Comparison of ENCODE assay signal across 12 cellular contexts in the genomic region with DNA sequence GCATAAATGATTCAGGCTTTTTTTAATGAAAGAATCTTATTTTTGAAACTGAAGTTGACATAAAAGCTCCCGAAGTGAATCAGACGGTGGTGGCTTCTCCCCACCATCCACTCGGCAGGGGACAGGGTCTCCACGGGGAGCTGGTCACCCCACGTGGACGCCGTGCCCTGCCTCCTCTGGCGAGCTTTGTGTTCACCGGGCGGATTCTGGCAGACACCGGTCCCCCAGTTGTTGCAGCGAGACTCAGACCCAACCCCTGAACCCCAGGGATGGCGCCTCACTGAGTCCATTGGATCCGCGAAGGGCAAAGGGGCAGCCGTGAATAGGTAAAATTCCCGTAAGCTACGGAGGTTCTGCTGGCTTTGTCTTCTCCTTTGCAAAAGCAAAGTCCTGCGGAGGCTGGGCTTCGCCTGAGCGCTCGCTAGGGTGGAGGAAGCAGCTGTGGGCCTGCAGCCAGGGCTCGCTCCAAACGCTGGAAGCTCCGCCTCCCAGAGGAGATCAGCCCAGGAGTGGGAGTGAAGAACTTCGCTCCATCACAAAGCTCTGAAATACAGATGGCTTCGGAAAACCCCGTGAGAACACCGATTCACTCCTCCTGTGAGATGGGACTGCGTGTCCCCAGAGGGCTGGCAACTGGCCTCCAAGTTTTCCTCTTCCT. TPM values are rescaled to one million over a fixed set of nuclear protein-coding genes. Genes with fewer than 3 reads are reported as not detected.
DNase-seq lines count a peak whose midpoint lies in the region; ATAC-seq, FAIRE-seq and TF ChIP-seq lines count a peak whose summit lies in the region.
"Had no signal": no experiment of that assay in that cellular context is flagged by ENCODE, and none has a peak within 500 bp of the region (broad histone marks: within the 10 kb centered on the region; RNA-seq: fewer than 3 reads in every experiment).

No MANE protein-coding gene starts in this region.

- TF ChIP-seq RAD21 in HepG2 (CRISPR knock-in tag; IDR thresholded peaks at IDR 0.05), result no peak

- peaks cover 1 to 5% of the 10 kb centered on the region in 2 experiments; a peak in 3 of 5 replicates for H3K36me3 ChIP-seq in HepG2 (replicated peaks in 1 of 2; ENCODE audit: control insufficient read depth in 1 of 2, insufficient read depth in 2 of 2, low read length in 2 of 2)
- no peaks in the 10 kb centered on the region for H3K36me3 ChIP-seq in upper lobe of left lung

- H3K79me2 ChIP-seq in HepG2 (ENCODE audit: insufficient read depth, low read length), result peaks cover 13% of the 10 kb centered on the region

- no peaks in the 10 kb centered on the region for H3K9me3 ChIP-seq in HepG2 (ENCODE audit: low read length)
- H3K9me3 ChIP-seq in upper lobe of left lung, result no peaks in the 10 kb centered on the region

- H3K4me3 ChIP-seq in cardiac fibroblast (replicated peaks in 1 of 2; ENCODE audit: low read depth in 2 of 2, low read length in 2 of 2) (no peak overlapping the region), HepG2 (replicated peaks in 1 of 3; ENCODE audit: insufficient read depth in 1 of 3, low read depth in 2 of 3, low read length in 3 of 3) (no peak overlapping the region), upper lobe of left lung (peak overlapping the region in 3 of 4 donors; percentile 16 to 34 (median 21))

- POLR2A ChIA-PET in HepG2 (lab: Yijun Ruan, JAX), result interaction anchor here (1.0 kb wide), 1 partner anchor 32 kb away, joined by 4 read pairs; no protein-coding TSS in a partner anchor

- H3K4me2 ChIP-seq in HepG2 (ENCODE audit: low read depth, low read length), result no peak overlapping the region

- CTCF ChIA-PET in HepG2 (lab: Yijun Ruan, JAX; ENCODE audit: low intra/inter-chr PET ratio, low total read pairs), result no interaction called here

- TF ChIP-seq POLR2A in HepG2 (IDR thresholded peaks at IDR 0.05; ENCODE audit: insufficient read depth in 1 of 2, low read depth in 2 of 2, low read length in 2 of 2) (no peak), upper lobe of left lung (IDR thresholded peaks at IDR 0.05) (no peak)

- TF ChIP-seq EP300 in HepG2 (IDR thresholded peaks at IDR 0.05; ENCODE audit: low read depth in 2 of 2, low read length in 2 of 2) (no peak), HepG2 (CRISPR knock-in tag; IDR thresholded peaks at IDR 0.05; ENCODE audit: borderline replicate concordance) (no peak), upper lobe of left lung (IDR thresholded peaks at IDR 0.05) (no peak)

- no peak for ATAC-seq in HepG2
- peak in 1 of 2 donors; percentile 72 for ATAC-seq in upper lobe of left lung (ENCODE audit: low FRiP score in 2 of 2)
- no peak for ATAC-seq in GM19455 (IDR thresholded peaks at IDR 0.05; ENCODE audit: unreplicated experiment)
- no peak for ATAC-seq in GM19328 (IDR thresholded peaks at IDR 0.05; ENCODE audit: unreplicated experiment)
- no peak for ATAC-seq in GM19351 (IDR thresholded peaks at IDR 0.05; ENCODE audit: unreplicated experiment)

- FAIRE-seq in HepG2 (lab: Jason Lieb, UNC), result no peak
- FAIRE-seq: endothelial cell of umbilical vein had no signal

- peak; percentile 26 for DNase-seq in NCI-H345 (lab: John Stamatoyannopoulos, UW)
- no peak for DNase-seq in NCI-H345 treated with DMSO at 0.1 percent for 48 hours (lab: John Stamatoyannopoulos, UW; ENCODE audit: unreplicated experiment)
- peak; percentile 33 to 48 for DNase-seq in cardiac fibroblast (ENCODE audit: low read depth in 2 of 2)
- DNase-seq in HepG2 (ENCODE audit: low spot score), result no peak
- DNase-seq in upper lobe of left lung, result peak in 1 of 2 donors; percentile 74
- DNase-seq: activated CD4-positive, alpha-beta T cell treated with anti-CD3 and anti-CD28 coated beads for 1 hour; activated naive CD4-positive, alpha-beta T cell treated with anti-CD3 and anti-CD28 coated beads, Interleukin-2, amount 10 ng/mL, durations not matched to agents 7 days and 5 days; islet precursor cell had no signal

- no peak overlapping the region for H2AFZ ChIP-seq in HepG2 (ENCODE audit: low read length)

- no peak for TF ChIP-seq CTCF in cardiac fibroblast (IDR thresholded peaks at IDR 0.05; ENCODE audit: low read depth, low read length)
- no peak for TF ChIP-seq CTCF in HepG2 (CRISPR knock-in tag; IDR thresholded peaks at IDR 0.05)
- TF ChIP-seq CTCF in upper lobe of left lung (IDR thresholded peaks at IDR 0.05), result no peak

- in situ Hi-C loops in HepG2 (cut with HindIII; ENCODE audit: extremely low pct_ligation_motif_present, low pct_unique_long_range_greater_than_20kb), result no loop called here

- peaks cover 61% of the 10 kb centered on the region for H4K20me1 ChIP-seq in HepG2 (ENCODE audit: insufficient read depth, low read length)

- no peak overlapping the region for H3K9ac ChIP-seq in HepG2 (ENCODE audit: insufficient read depth, low read depth, low read length)

- intact Hi-C loops in HepG2 (cut with micrococcal nuclease; ENCODE audit: unreplicated experiment), result no loop called here

- H3K4me1 ChIP-seq in HepG2 (ENCODE audit: insufficient read depth, low read length), result no peaks in the 10 kb centered on the region
- H3K4me1 ChIP-seq in upper lobe of left lung, result peaks cover 0 to 12% (median 3%) of the 10 kb centered on the region in 4 donors

- BruUV-seq in HepG2 (replicated peaks; lab: Mats Ljungman, UMichigan), result no TSS peak

- H3K27me3 ChIP-seq in HepG2 (ENCODE audit: control insufficient read depth in 1 of 2, insufficient read depth in 2 of 2, low read length in 2 of 2) (no peaks in the 10 kb centered on the region), upper lobe of left lung (no peaks in the 10 kb centered on the region)

- H3K27ac ChIP-seq in HepG2 (ENCODE audit: extremely low read length, insufficient read depth, low read length), result no peak overlapping the region
- no peak overlapping the region for H3K27ac ChIP-seq in upper lobe of left lung

- 95% methylated on average over 26 of the region's 30 CpGs for WGBS in HepG2 (ENCODE audit: low lambda C conversion rate)
- 33 to 41% methylated on average over 24 to 30 of the region's 30 CpGs for WGBS in upper lobe of left lung, 2 donors

TF ChIP-seq in HepG2, 621 proteins besides CTCF, POLR2A, EP300 and RAD21:
- no peak for TF ChIP-seq PHF8 (CRISPR knock-in tag; IDR thresholded peaks at IDR 0.05)
- TF ChIP-seq, protein P1, sequence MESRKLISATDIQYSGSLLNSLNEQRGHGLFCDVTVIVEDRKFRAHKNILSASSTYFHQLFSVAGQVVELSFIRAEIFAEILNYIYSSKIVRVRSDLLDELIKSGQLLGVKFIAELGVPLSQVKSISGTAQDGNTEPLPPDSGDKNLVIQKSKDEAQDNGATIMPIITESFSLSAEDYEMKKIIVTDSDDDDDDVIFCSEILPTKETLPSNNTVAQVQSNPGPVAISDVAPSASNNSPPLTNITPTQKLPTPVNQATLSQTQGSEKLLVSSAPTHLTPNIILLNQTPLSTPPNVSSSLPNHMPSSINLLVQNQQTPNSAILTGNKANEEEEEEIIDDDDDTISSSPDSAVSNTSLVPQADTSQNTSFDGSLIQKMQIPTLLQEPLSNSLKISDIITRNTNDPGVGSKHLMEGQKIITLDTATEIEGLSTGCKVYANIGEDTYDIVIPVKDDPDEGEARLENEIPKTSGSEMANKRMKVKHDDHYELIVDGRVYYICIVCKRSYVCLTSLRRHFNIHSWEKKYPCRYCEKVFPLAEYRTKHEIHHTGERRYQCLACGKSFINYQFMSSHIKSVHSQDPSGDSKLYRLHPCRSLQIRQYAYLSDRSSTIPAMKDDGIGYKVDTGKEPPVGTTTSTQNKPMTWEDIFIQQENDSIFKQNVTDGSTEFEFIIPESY (CRISPR knock-in tag; IDR thresholded peaks at IDR 0.05), result 0 out of 2 replicates have a peak, but pooled peaks have one; percentile 34

RNA-seq across cellular contexts. Expression of a gene that starts 38.3 kb away (rescaled TPM):
- 1.7 and 2.5 TPM in 2 replicates for total RNA-seq in HepG2 (2016; rRNA removed; fragmentation: Illumina TruSeq; extraction: Trizol)
- 0.88 and 1.4 TPM in 2 replicates for total RNA-seq in HepG2 (2016; cell fraction: cytosol; rRNA removed; fragmentation: Illumina TruSeq; extraction: Trizol; ENCODE audit: low read depth)
- 1.4 and 2.6 TPM in 2 replicates for total RNA-seq in HepG2 (2016; cell fraction: insoluble cytoplasmic fraction; rRNA removed; fragmentation: Illumina TruSeq; extraction: Trizol)
- total RNA-seq in HepG2 (2016; cell fraction: membrane; rRNA removed; fragmentation: Illumina TruSeq; extraction: Trizol), result 2.3 TPM in 2 replicates
- total RNA-seq in HepG2 (2016; cell fraction: nucleus; rRNA removed; fragmentation: Illumina TruSeq; extraction: Trizol), result 3.7 and 5.0 TPM in 2 replicates
- 24.2 and 50.0 TPM in 2 replicates for polyA plus RNA-seq in HepG2 (2011; rRNA removed)
- polyA plus RNA-seq in HepG2 (2011; cell fraction: cytosol; rRNA removed), result 42.2 and 59.6 TPM in 2 replicates
- polyA plus RNA-seq in HepG2 (2011; cell fraction: nucleus; rRNA removed), result 73.6 and 81.5 TPM in 2 replicates
- polyA plus RNA-seq in HepG2 (2012), result 49.0 and 72.5 TPM in 2 replicates
- 0.94 and 1.3 TPM in 2 replicates for polyA plus RNA-seq in HepG2 (2016; cell fraction: cytosol; fragmentation: Illumina TruSeq; extraction: Trizol; ENCODE audit: low read depth)
- 2.5 TPM in 2 replicates for polyA plus RNA-seq in HepG2 (2016; cell fraction: insoluble cytoplasmic fraction; fragmentation: Illumina TruSeq; extraction: Trizol; ENCODE audit: low read depth)
- 1.7 and 2.2 TPM in 2 replicates for polyA plus RNA-seq in HepG2 (2016; cell fraction: membrane; fragmentation: Illumina TruSeq; extraction: Trizol; ENCODE audit: low read depth)
- polyA plus RNA-seq in HepG2 (2016; cell fraction: nucleus; fragmentation: Illumina TruSeq; extraction: Trizol; ENCODE audit: insufficient read depth, low read depth), result 3.0 and 5.1 TPM in 2 replicates
- polyA minus RNA-seq in HepG2 (2011; rRNA and poly(A)+ RNA removed; ENCODE audit: low replicate concordance), result 35.1 TPM in 1 of 2 replicates, not detected in the other
- polyA minus RNA-seq in HepG2 (2011; cell fraction: cytosol; rRNA and poly(A)+ RNA removed), result 18.6 and 43.5 TPM in 2 replicates
- 33.3 and 45.4 TPM in 2 replicates for polyA minus RNA-seq in HepG2 (2011; cell fraction: nucleus; rRNA and poly(A)+ RNA removed)
- 1 to 10 TPM; 3.3 to 7.9 (median 5.2) TPM for total RNA-seq in upper lobe of left lung

Comparison
In these comparisons a context has a peak if more than half of its experiments do, and no peak if none do; other contexts are left out.
1. DNase-seq: peak in NCI-H345 (single experiment) and cardiac fibroblast (2 of 2); none in NCI-H345 treated with DMSO at 0.1 percent for 48 hours (single experiment) and HepG2 (single experiment).
2. H3K4me3 ChIP-seq: peak in upper lobe of left lung (3 of 4); none in cardiac fibroblast (0 of 2) and HepG2 (0 of 3).